Comparison of ENCODE assay signal across 10 cellular contexts in genomic region chr10:132411561-132412253, GRCh38. TPM values are rescaled to one million over a fixed set of nuclear protein-coding genes. Genes with fewer than 3 reads are reported as not detected.
A peak's percentile ranks its signal among the peaks of the same experiment; 100 is the strongest.
DNase-seq lines count a peak whose midpoint lies in the region; ATAC-seq and TF ChIP-seq lines count a peak whose summit lies in the region.
"Had no signal": no experiment of that assay in that cellular context is flagged by ENCODE, and none has a peak within 500 bp of the region (broad histone marks: within the 10 kb centered on the region; RNA-seq: fewer than 3 reads in every experiment).

No MANE protein-coding gene starts in this region.

- no peak overlapping the region for H4K8ac ChIP-seq in neuronal stem cell (ENCODE audit: low read depth, low read length)

- H4K91ac ChIP-seq in neuronal stem cell (ENCODE audit: low read depth, low read length, poor library complexity), result no peak overlapping the region

- peak; percentile 63 for DNase-seq in A673 (ENCODE audit: low spot score)
- DNase-seq in Peyer's patch, result peak in 1 of 3 donors; percentile 70
- peak; percentile 59 for DNase-seq in fibroblast of villous mesenchyme (ENCODE audit: low read depth)
- DNase-seq in neuronal stem cell (ENCODE audit: low spot score), result no peak
- DNase-seq in T-helper 17 cell, result no peak
- DNase-seq in CD4-positive, alpha-beta T cell, result no peak
- no peak for DNase-seq in activated gamma-delta T cell (lab: John Stamatoyannopoulos, UW)
- DNase-seq in HuH-7 (ENCODE audit: low spot score), result no peak
- DNase-seq: activated CD4-positive, alpha-beta T cell treated with anti-CD3 and anti-CD28 coated beads for 36 hours; NCI-H226 had no signal

- no peak overlapping the region for H2BK12ac ChIP-seq in neuronal stem cell (ENCODE audit: low read length)

- peaks cover 17% of the 10 kb centered on the region for H3K4me1 Mint-ChIP-seq in T-helper 17 cell
- H3K4me1 Mint-ChIP-seq in CD4-positive, alpha-beta T cell (ENCODE audit: low read depth), result peaks cover 25% of the 10 kb centered on the region

- H3K36me3 Mint-ChIP-seq in T-helper 17 cell (ENCODE audit: low read depth), result peaks cover 7% of the 10 kb centered on the region
- peaks cover 14% of the 10 kb centered on the region for H3K36me3 Mint-ChIP-seq in CD4-positive, alpha-beta T cell (ENCODE audit: low read depth)

- H3K9ac ChIP-seq in neuronal stem cell (ENCODE audit: low read depth, low read length, poor library complexity), result no peak overlapping the region

- no peak overlapping the region for H2BK120ac ChIP-seq in neuronal stem cell (ENCODE audit: low read depth, low read length)

- H3K79me1 ChIP-seq in neuronal stem cell (ENCODE audit: low read depth, low read length), result peaks cover 2% of the 10 kb centered on the region

- no peak overlapping the region for H3K18ac ChIP-seq in neuronal stem cell (ENCODE audit: low read length)

- no peak for TF ChIP-seq POLR2A in Peyer's patch (IDR thresholded peaks at IDR 0.05)

- no peaks in the 10 kb centered on the region for H3K9me3 ChIP-seq in A673 (ENCODE audit: low read depth, low read length, poor library complexity, severe bottlenecking)
- H3K9me3 ChIP-seq in Peyer's patch, result no peaks in the 10 kb centered on the region
- H3K9me3 ChIP-seq in neuronal stem cell (replicated peaks in 1 of 2; ENCODE audit: control insufficient read depth in 2 of 2, insufficient read depth in 1 of 2, low read depth in 1 of 2, low read length in 2 of 2), result peaks cover 0 to 4% of the 10 kb centered on the region in 2 donors
- no peaks in the 10 kb centered on the region for H3K9me3 ChIP-seq in T-helper 17 cell (ENCODE audit: control insufficient read depth, low read length, poor library complexity, severe bottlenecking)
- H3K9me3 ChIP-seq in CD4-positive, alpha-beta T cell (ENCODE audit: control insufficient read depth, low read length), result no peaks in the 10 kb centered on the region

- no peak overlapping the region for H3K4me3 Mint-ChIP-seq in T-helper 17 cell
- no peak overlapping the region for H3K4me3 Mint-ChIP-seq in CD4-positive, alpha-beta T cell
- H3K4me3 Mint-ChIP-seq: activated CD4-positive, alpha-beta T cell treated with anti-CD3 and anti-CD28 coated beads for 36 hours had no signal

- CTCF ChIA-PET in A673 (lab: Charles Lee), result interaction anchor here (1.6 kb wide), 1 partner anchor 32 kb away, joined by 5 read pairs; no protein-coding TSS in a partner anchor
- CTCF ChIA-PET in CD4-positive, alpha-beta T cell (lab: Charles Lee), result no interaction called here

- intact Hi-C loops in A673 (cut with micrococcal nuclease; ENCODE audit: unreplicated experiment), result no loop called here
- intact Hi-C loops in CD4-positive, alpha-beta T cell (cut with DNase I, micrococcal nuclease), result no loop called here

- peak overlapping the region; percentile 67 for H3K27ac ChIP-seq in A673 (ENCODE audit: low read depth, low read length, poor library complexity, severe bottlenecking)
- peak overlapping the region in 3 of 4 donors; percentile 40 to 79 (median 73) for H3K27ac ChIP-seq in Peyer's patch
- H3K27ac ChIP-seq in neuronal stem cell (replicated peaks; ENCODE audit: low read length), result no peak overlapping the region
- H3K27ac ChIP-seq in CD4-positive, alpha-beta T cell (ENCODE audit: low read depth, low read length), result no peak overlapping the region

- peak overlapping the region; percentile 37 for H2AK5ac ChIP-seq in neuronal stem cell (ENCODE audit: low read depth, low read length)

- H3K4me2 ChIP-seq in neuronal stem cell (ENCODE audit: insufficient read depth, low read length, poor library complexity, severe bottlenecking), result no peak overlapping the region

- WGBS in neuronal stem cell (ENCODE audit: extremely low coverage in 2 of 2, insufficient read length in 2 of 2, insufficient replicate concordance in 1 of 2), 2 donors, result no CpG with 5 or more reads among the region's 23 CpGs

- H3K23ac ChIP-seq in neuronal stem cell (ENCODE audit: low read depth, low read length, poor library complexity), result no peak overlapping the region

- peak overlapping the region; percentile 54 for H2BK5ac ChIP-seq in neuronal stem cell (ENCODE audit: low read length)

- no peak overlapping the region for H2BK15ac ChIP-seq in neuronal stem cell (ENCODE audit: low read length)

- H3K27me3 Mint-ChIP-seq in T-helper 17 cell, result no peaks in the 10 kb centered on the region
- no peaks in the 10 kb centered on the region for H3K27me3 Mint-ChIP-seq in CD4-positive, alpha-beta T cell
- H3K27me3 Mint-ChIP-seq: activated CD4-positive, alpha-beta T cell treated with anti-CD3 and anti-CD28 coated beads for 36 hours had no signal

- ATAC-seq in T-helper 17 cell, result no peak
- no peak for ATAC-seq in CD4-positive, alpha-beta T cell (ENCODE audit: poor library complexity)
- ATAC-seq: activated CD4-positive, alpha-beta T cell treated with anti-CD3 and anti-CD28 coated beads for 36 hours had no signal

- H3K9me3 Mint-ChIP-seq in CD4-positive, alpha-beta T cell, result no peaks in the 10 kb centered on the region

- TF ChIP-seq CTCF in A673 (conservative IDR thresholded peaks at IDR 0.05; ENCODE audit: low read depth, low read length) (no peak), Peyer's patch (IDR thresholded peaks at IDR 0.05) (peak in 1 of 6 experiments; percentile 4), fibroblast of villous mesenchyme (IDR thresholded peaks at IDR 0.05; ENCODE audit: insufficient read depth, low read depth, low read length) (peak; percentile 11)
- no peak for TF ChIP-seq CTCF in CD4-positive, alpha-beta T cell (IDR thresholded peaks at IDR 0.05)

- no peak overlapping the region for H3K27ac Mint-ChIP-seq in T-helper 17 cell
- H3K27ac Mint-ChIP-seq in CD4-positive, alpha-beta T cell, result no peak overlapping the region
- H3K27ac Mint-ChIP-seq: activated CD4-positive, alpha-beta T cell treated with anti-CD3 and anti-CD28 coated beads for 36 hours had no signal

- H3K4me1 ChIP-seq in A673 (ENCODE audit: insufficient read depth, low read length, poor library complexity, severe bottlenecking) (peaks cover 38% of the 10 kb centered on the region), Peyer's patch (peaks cover 13 to 55% (median 18%) of the 10 kb centered on the region in 4 donors), neuronal stem cell (ENCODE audit: control insufficient read depth in 2 of 2, insufficient read depth in 1 of 2, low read depth in 1 of 2, low read length in 2 of 2) (peaks cover 6 to 26% of the 10 kb centered on the region in 2 donors)

- H3K4ac ChIP-seq in neuronal stem cell (ENCODE audit: low read length), result no peak overlapping the region

- H3K27me3 ChIP-seq in A673 (replicated peaks; ENCODE audit: insufficient read depth, low read depth, low read length, poor library complexity), result no peaks in the 10 kb centered on the region
- no peaks in the 10 kb centered on the region for H3K27me3 ChIP-seq in Peyer's patch
- peaks cover 0 to 2% (median 0%) of the 10 kb centered on the region in 3 experiments for H3K27me3 ChIP-seq in neuronal stem cell (ENCODE audit: control insufficient read depth in 3 of 3, insufficient read depth in 3 of 3, low read depth in 1 of 3, low read length in 3 of 3)
- H3K27me3 ChIP-seq in CD4-positive, alpha-beta T cell (ENCODE audit: control insufficient read depth, insufficient read depth, low read length), result no peaks in the 10 kb centered on the region

- H3K36me3 ChIP-seq in A673 (ENCODE audit: insufficient read depth, low read length, poor library complexity, severe bottlenecking), result peaks cover 4% of the 10 kb centered on the region
- peaks cover 0 to 3% (median 0%) of the 10 kb centered on the region in 3 donors for H3K36me3 ChIP-seq in Peyer's patch
- peaks cover 2 to 11% of the 10 kb centered on the region in 2 donors for H3K36me3 ChIP-seq in neuronal stem cell (replicated peaks in 1 of 2; ENCODE audit: control insufficient read depth in 2 of 2, insufficient read depth in 2 of 2, low read length in 2 of 2)

- H3K4me3 ChIP-seq in A673 (ENCODE audit: low read depth, low read length, poor library complexity, severe bottlenecking), result no peak overlapping the region
- peak overlapping the region in 1 of 4 donors; percentile 1 for H3K4me3 ChIP-seq in Peyer's patch
- no peak overlapping the region for H3K4me3 ChIP-seq in fibroblast of villous mesenchyme (ENCODE audit: low read depth, low read length)
- H3K4me3 ChIP-seq in neuronal stem cell (ENCODE audit: low read length in 2 of 2), result no peak overlapping the region

- POLR2A ChIA-PET in A673 (lab: Charles Lee; ENCODE audit: low non-redundant PET), result no interaction called here
- POLR2A ChIA-PET in CD4-positive, alpha-beta T cell (lab: Charles Lee), result no interaction called here

- H3K14ac ChIP-seq in neuronal stem cell (ENCODE audit: low read length), result peak overlapping the region; percentile 49

- H2AFZ ChIP-seq in neuronal stem cell (ENCODE audit: low read length), result no peak overlapping the region

- no TSS peak for BruUV-seq in A673 (replicated peaks; lab: Mats Ljungman, UMichigan)

RNA-seq across cellular contexts. Expression of gene PWWP2B, which starts 14.7 kb away (rescaled TPM):
- 18.6 and 21.2 TPM in 2 replicates for total RNA-seq in A673 (2021)
- total RNA-seq in Peyer's patch, result 10 to 100 TPM; 11.4 to 19.2 (median 15.1) TPM
- 8.2 and 12.9 TPM in 2 replicates for total RNA-seq in fibroblast of villous mesenchyme
- polyA plus RNA-seq in neuronal stem cell (2013, experiment 1 of 2), result 2.1 TPM
- 2.0 TPM for polyA plus RNA-seq in neuronal stem cell (2013, experiment 2 of 2)
- total RNA-seq in T-helper 17 cell, result 10 to 100 TPM; 15.7 to 16.7 TPM
- 10 to 100 TPM; 19.2 to 19.6 TPM for total RNA-seq in CD4-positive, alpha-beta T cell

Comparison
In these comparisons a context has a peak if more than half of its experiments do, and no peak if none do; other contexts are left out.
1. DNase-seq: peak in A673 (single experiment) and fibroblast of villous mesenchyme (single experiment); none in neuronal stem cell (single experiment), T-helper 17 cell (0 of 3), CD4-positive, alpha-beta T cell (0 of 10), activated gamma-delta T cell (single experiment) and HuH-7 (single experiment).
2. H3K27ac ChIP-seq: peak in A673 (single experiment) and Peyer's patch (3 of 4); none in neuronal stem cell (single experiment) and CD4-positive, alpha-beta T cell (single experiment).